ENCODE assay signal across 18 cellular contexts in the genomic region with DNA sequence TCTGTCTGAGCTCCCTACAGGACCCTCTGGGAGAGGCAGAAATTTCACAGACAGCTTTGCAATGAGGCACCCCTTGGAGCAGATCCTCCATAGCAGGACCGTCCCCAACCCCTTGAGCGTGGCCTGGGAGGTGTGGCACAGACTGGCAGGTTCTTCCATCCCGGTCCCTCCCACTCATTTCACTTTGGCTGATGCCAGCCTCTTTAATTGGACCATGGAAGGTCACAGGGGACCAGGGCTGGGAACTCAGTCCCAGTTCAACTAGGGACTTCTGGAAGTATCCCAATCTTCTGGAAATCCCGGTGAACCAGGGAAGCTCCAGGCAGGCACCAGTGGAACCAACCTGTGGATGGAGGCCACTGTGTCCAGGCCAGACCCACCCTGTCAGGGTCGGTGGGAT.
DNase-seq lines count a peak whose midpoint lies in the region; ATAC-seq, FAIRE-seq and TF ChIP-seq lines count a peak whose summit lies in the region.
"Had no signal": no experiment of that assay in that cellular context is flagged by ENCODE, and none has a peak within 500 bp of the region (broad histone marks: within the 10 kb centered on the region; RNA-seq: fewer than 3 reads in every experiment).

No MANE protein-coding gene starts in this region.

- no CpG with 5 or more reads among the region's 5 CpGs for WGBS in IMR-90 (ENCODE audit: extremely low coverage in 2 of 2, insufficient read length in 1 of 2), 2 experiments
- WGBS in spleen, 5 donors, result 78 to 96% (median 86%) methylated on average over 5 of the region's 5 CpGs

- H3K9ac ChIP-seq in IMR-90 (ENCODE audit: low read depth, low read length) (no peak overlapping the region), duodenal mucosa (ENCODE audit: low read depth in 1 of 2, low read length in 2 of 2) (peak overlapping the region in 1 of 2 donors; percentile 18)

- peak overlapping the region; percentile 84; the same call in 1 of the 3 replicates for H2BK15ac ChIP-seq in IMR-90 (ENCODE audit: low read depth, low read length)

- no peak for FAIRE-seq in frontal cortex (lab: Jason Lieb, UNC)
- FAIRE-seq: G401.6, GM19239 had no signal

- H3K18ac ChIP-seq in IMR-90 (ENCODE audit: low read depth, low read length), result peak overlapping the region; percentile 20

- peak overlapping the region; percentile 67 for H3K14ac ChIP-seq in IMR-90 (replicated peaks; ENCODE audit: low read depth, low read length)

- peaks cover 55% of the 10 kb centered on the region for H3K4me1 Mint-ChIP-seq in mesothelial cell of epicardium
- H3K4me1 Mint-ChIP-seq in CD4-positive, alpha-beta T cell (ENCODE audit: low read depth), result no peaks in the 10 kb centered on the region

- no peak for DNase-seq in IMR-90
- DNase-seq in mesothelial cell of epicardium (ENCODE audit: low spot score in 2 of 2, unreplicated experiment in 2 of 2), result no peak
- no peak for DNase-seq in spleen
- DNase-seq in frontal cortex (ENCODE audit: low spot score in 2 of 2), result no peak
- no peak for DNase-seq in nucleus accumbens (lab: John Stamatoyannopoulos, UW)
- no peak for DNase-seq in CD4-positive, alpha-beta T cell
- DNase-seq: activated CD8-positive, alpha-beta memory T cell treated with anti-CD3 and anti-CD28 coated beads, Interleukin-2, amount 50 U/mL, for 48 hours; cortex of kidney; mesendoderm; NCI-H1105 treated with DMSO at 0.1 percent for 48 hours; NCI-H226; posterior cingulate gyrus; stimulated activated CD4-positive, alpha-beta T cell treated with anti-CD3 and anti-CD28 coated beads, Interleukin-4, amount 100 ng/mL, for 1 hour had no signal

- BruUV-seq in IMR-90 (replicated peaks; lab: Mats Ljungman, UMichigan), result no TSS peak

- H3K27ac Mint-ChIP-seq in mesothelial cell of epicardium, result peak overlapping the region; percentile 95
- no peak overlapping the region for H3K27ac Mint-ChIP-seq in CD4-positive, alpha-beta T cell
- H3K27ac Mint-ChIP-seq: activated naive CD8-positive, alpha-beta T cell had no signal

- intact Hi-C loops in IMR-90 (cut with micrococcal nuclease) (no loop called here), spleen (cut with DNase I; ENCODE audit: low total_unique reads) (no loop called here)
- intact Hi-C loops in CD4-positive, alpha-beta T cell (cut with DNase I, micrococcal nuclease), result no loop called here

- H3K27me3 ChIP-seq in IMR-90 (ENCODE audit: control insufficient read depth, insufficient read depth, low read length) (peaks cover 3% of the 10 kb centered on the region; the same call in 1 of the 2 replicates), duodenal mucosa (ENCODE audit: control insufficient read depth in 1 of 2, insufficient read depth in 2 of 2, low read length in 2 of 2) (no peaks in the 10 kb centered on the region), spleen (replicated peaks in 1 of 7) (no peaks in the 10 kb centered on the region)
- no peaks in the 10 kb centered on the region for H3K27me3 ChIP-seq in CD4-positive, alpha-beta T cell (ENCODE audit: control insufficient read depth, insufficient read depth, low read length)

- H3K9me3 Mint-ChIP-seq in mesothelial cell of epicardium, result no peaks in the 10 kb centered on the region
- H3K9me3 Mint-ChIP-seq in CD4-positive, alpha-beta T cell, result no peaks in the 10 kb centered on the region

- H3K4ac ChIP-seq in IMR-90 (ENCODE audit: low read depth, low read length), result peak overlapping the region; percentile 82

- peaks cover 8% of the 10 kb centered on the region for H3K9me1 ChIP-seq in IMR-90 (ENCODE audit: insufficient read depth, low read length)

- H3K79me1 ChIP-seq in IMR-90 (ENCODE audit: low read depth in 1 of 2, low read length in 2 of 2), result peaks cover 0 to 4% of the 10 kb centered on the region in 2 experiments; a peak in 2 of 4 replicates

- no peak overlapping the region for H3K4me3 Mint-ChIP-seq in mesothelial cell of epicardium
- H3K4me3 Mint-ChIP-seq in CD4-positive, alpha-beta T cell, result no peak overlapping the region
- H3K4me3 Mint-ChIP-seq: activated naive CD8-positive, alpha-beta T cell had no signal

- no peak overlapping the region for H3K4me3 ChIP-seq in IMR-90 (ENCODE audit: insufficient read depth, low read depth, low read length)
- H3K4me3 ChIP-seq in duodenal mucosa (ENCODE audit: low read depth in 1 of 2, low read length in 2 of 2), result no peak overlapping the region
- no peak overlapping the region for H3K4me3 ChIP-seq in spleen

- TF ChIP-seq POLR2A in IMR-90 (IDR thresholded peaks at IDR 0.05; ENCODE audit: low read depth, low read length) (no peak), spleen (IDR thresholded peaks at IDR 0.05) (no peak)

- H3K9me3 ChIP-seq in IMR-90 (ENCODE audit: control insufficient read depth, insufficient read depth, low read length) (no peaks in the 10 kb centered on the region), duodenal mucosa (ENCODE audit: control insufficient read depth in 1 of 2, low read length in 2 of 2) (no peaks in the 10 kb centered on the region), spleen (no peaks in the 10 kb centered on the region)
- H3K9me3 ChIP-seq in CD4-positive, alpha-beta T cell (ENCODE audit: control insufficient read depth, low read length), result no peaks in the 10 kb centered on the region

- TF ChIP-seq RAD21 in IMR-90 (IDR thresholded peaks at IDR 0.05; ENCODE audit: low read length), result no peak

- H2BK5ac ChIP-seq in IMR-90 (ENCODE audit: low read depth, low read length, poor library complexity, severe bottlenecking), result no peak overlapping the region

- peaks cover under 1% of the 10 kb centered on the region; the same call in 1 of the 2 replicates for H4K20me1 ChIP-seq in IMR-90 (ENCODE audit: insufficient read depth, low read length)

- H3K36me3 ChIP-seq in IMR-90 (ENCODE audit: control insufficient read depth, insufficient read depth, low read length) (no peaks in the 10 kb centered on the region), duodenal mucosa (ENCODE audit: control insufficient read depth in 1 of 2, insufficient read depth in 2 of 2, low read length in 2 of 2) (no peaks in the 10 kb centered on the region), spleen (no peaks in the 10 kb centered on the region)

- H2BK20ac ChIP-seq in IMR-90 (ENCODE audit: low read depth, low read length), result peak overlapping the region; percentile 88

- in situ Hi-C loops in IMR-90 (cut with MboI; ENCODE audit: low sequenced_read_pairs), result no loop called here

- H2AFZ ChIP-seq in IMR-90 (replicated peaks; ENCODE audit: low read length, poor library complexity), result peak overlapping the region; percentile 80

- H3K27me3 Mint-ChIP-seq in mesothelial cell of epicardium (ENCODE audit: low read depth), result no peaks in the 10 kb centered on the region
- H3K27me3 Mint-ChIP-seq in CD4-positive, alpha-beta T cell, result no peaks in the 10 kb centered on the region
- H3K27me3 Mint-ChIP-seq: activated naive CD8-positive, alpha-beta T cell had no signal

- peak overlapping the region; percentile 63 for H2BK120ac ChIP-seq in IMR-90 (ENCODE audit: low read depth, low read length)

- H2AK9ac ChIP-seq in IMR-90 (replicated peaks; ENCODE audit: low read depth, low read length, poor library complexity), result peak overlapping the region; percentile 11

- dilution Hi-C loops in IMR-90 (cut with HindIII; ENCODE audit: low sequenced_read_pairs, unreplicated experiment), result no loop called here

- POLR2A ChIA-PET in IMR-90 (lab: Charles Lee; ENCODE audit: unreplicated experiment), result no interaction called here
- POLR2A ChIA-PET in CD4-positive, alpha-beta T cell (lab: Charles Lee), result no interaction called here

- ATAC-seq in IMR-90 (ENCODE audit: low read depth) (no peak), GM18502 (IDR thresholded peaks at IDR 0.05; ENCODE audit: poor library complexity, unreplicated experiment) (no peak)
- no peak for ATAC-seq in CD4-positive, alpha-beta T cell (ENCODE audit: poor library complexity)

- H3K4me2 ChIP-seq in IMR-90 (ENCODE audit: low read depth, low read length), result no peak overlapping the region

- peaks cover 18% of the 10 kb centered on the region for H3K4me1 ChIP-seq in IMR-90 (ENCODE audit: control insufficient read depth, insufficient read depth, low read length)
- H3K4me1 ChIP-seq in duodenal mucosa (ENCODE audit: control insufficient read depth in 1 of 2, insufficient read depth in 2 of 2, low read length in 2 of 2), result peaks cover 19 to 21% of the 10 kb centered on the region in 2 donors
- H3K4me1 ChIP-seq in spleen, result peaks cover 0 to 16% (median 4%) of the 10 kb centered on the region in 6 donors

- H3K23ac ChIP-seq in IMR-90 (ENCODE audit: low read depth, low read length), result 0 out of 2 replicates have a peak overlapping the region, but pooled peaks have one; percentile 53

- H3K27ac ChIP-seq in IMR-90 (ENCODE audit: insufficient read depth, low read length) (no peak overlapping the region), duodenal mucosa (ENCODE audit: low read depth, low read length) (peak overlapping the region; percentile 64), spleen (peak overlapping the region in 5 of 8 donors; percentile 41 to 63 (median 54))
- H3K27ac ChIP-seq in CD4-positive, alpha-beta T cell (ENCODE audit: low read depth, low read length), result no peak overlapping the region

- H4K8ac ChIP-seq in IMR-90 (ENCODE audit: low read depth in 2 of 2, low read length in 2 of 2), result peak overlapping the region in 1 of 2 experiments; percentile 81; a peak in 1 of 4 replicates

- peak overlapping the region; percentile 88 for H2AK5ac ChIP-seq in IMR-90 (ENCODE audit: low read depth, low read length)

- H4K91ac ChIP-seq in IMR-90 (ENCODE audit: insufficient read depth, low read depth, low read length), result peak overlapping the region; percentile 31

- TF ChIP-seq CTCF in IMR-90 (conservative IDR thresholded peaks at IDR 0.05; ENCODE audit: low read depth, low read length) (no peak), mesothelial cell of epicardium (IDR thresholded peaks at IDR 0.05; ENCODE audit: unreplicated experiment) (no peak), spleen (IDR thresholded peaks at IDR 0.05 in 8 of 11, conservative IDR thresholded peaks at IDR 0.05 in 3 of 11) (no peak)
- no peak for TF ChIP-seq CTCF in CD4-positive, alpha-beta T cell (IDR thresholded peaks at IDR 0.05)

- H3K56ac ChIP-seq in IMR-90 (ENCODE audit: extremely low read depth, insufficient read depth, low read length), result no peak overlapping the region; the same call in 1 of the 2 replicates

- H4K5ac ChIP-seq in IMR-90 (ENCODE audit: low read depth, low read length), result peak overlapping the region; percentile 55

- CTCF ChIA-PET in IMR-90 (lab: Yijun Ruan, JAX), result interaction anchor here (0.5 kb wide), 1 partner anchor 140 kb away, joined by 3 read pairs; no protein-coding TSS in a partner anchor
- CTCF ChIA-PET in CD4-positive, alpha-beta T cell (lab: Charles Lee), result no interaction called here

- no peaks in the 10 kb centered on the region for H3K36me3 Mint-ChIP-seq in mesothelial cell of epicardium
- H3K36me3 Mint-ChIP-seq in CD4-positive, alpha-beta T cell (ENCODE audit: low read depth), result no peaks in the 10 kb centered on the region
- H3K36me3 Mint-ChIP-seq: activated naive CD8-positive, alpha-beta T cell had no signal

TF ChIP-seq in IMR-90, 13 proteins besides CTCF, POLR2A, EP300 and RAD21 (continues in another document):
- no peak for TF ChIP-seq SMC3 (IDR thresholded peaks at IDR 0.05; ENCODE audit: low read depth, low read length)
- no peak for TF ChIP-seq RFX5 (IDR thresholded peaks at IDR 0.05; ENCODE audit: low read depth, low read length)

Comparison
In these comparisons a context has a peak if more than half of its experiments do, and no peak if none do; other contexts are left out.
1. H3K27ac ChIP-seq: peak in duodenal mucosa (single experiment) and spleen (5 of 8); none in IMR-90 (single experiment) and CD4-positive, alpha-beta T cell (single experiment).